In genomic region chr10:59880976-59881510, GRCh38 we compare ENCODE assay signal across 1 cellular context.
TF ChIP-seq lines count a peak whose summit lies in the region.

No MANE protein-coding gene starts in this region.

TF ChIP-seq in WTC11, 78 proteins besides CTCF, POLR2A, EP300 and RAD21 (continued from another document):
- TF ChIP-seq PRDM15 (CRISPR knock-in tag; IDR thresholded peaks at IDR 0.05) (no peak), NR3C1 (CRISPR knock-in tag; conservative IDR thresholded peaks at IDR 0.05; ENCODE audit: low read depth) (no peak), ETV6 (CRISPR knock-in tag; IDR thresholded peaks at IDR 0.05) (no peak)
